Comparison of ENCODE assay signal across 12 cellular contexts in the genomic region with DNA sequence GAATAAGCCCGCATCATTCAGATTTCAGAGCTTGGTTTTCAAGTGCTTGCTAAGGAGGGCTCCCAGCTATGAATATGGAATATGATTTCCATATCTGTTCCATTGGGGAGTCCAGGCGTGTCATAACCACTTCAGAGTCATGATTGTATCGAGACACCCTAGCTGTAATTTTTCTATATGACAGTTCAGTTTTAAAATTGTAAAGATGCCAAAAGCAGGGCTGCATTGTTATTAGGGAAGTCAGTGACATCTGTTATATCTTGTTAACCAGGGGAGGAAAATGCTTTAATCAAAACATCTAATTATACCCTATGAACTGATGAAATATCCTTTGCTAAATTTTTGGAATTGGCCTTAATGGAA.
"Had no signal": no experiment of that assay in that cellular context is flagged by ENCODE, and none has a peak within 500 bp of the region (broad histone marks: within the 10 kb centered on the region; RNA-seq: fewer than 3 reads in every experiment).

No MANE protein-coding gene starts in this region.

- ATAC-seq: foreskin keratinocyte; left lung; natural killer cell treated with Interleukin-12 subunit alpha and Interleukin-12 subunit beta and Interleukin-15 and Interleukin-18, amount 100 ng/mL, for 72 hours; right cardiac atrium; stimulated activated memory B cell treated with anti-CD40 and anti-IgM and Interleukin-4, amounts not matched to agents 10 μg/mL and 1 μg/mL and 100 μg/mL, for 72 hours had no signal

- H3K36me3 ChIP-seq: heart right ventricle, left lung, transverse colon had no signal

- H3K9me3 ChIP-seq: heart right ventricle, left lung, transverse colon had no signal

- DNase-seq: activated B cell treated with CpG ODN at 0.5 μM for 24 hours; activated CD4-positive, alpha-beta T cell treated with anti-CD3 and anti-CD28 coated beads, Interleukin-2, amount 10 ng/mL, durations not matched to agents 24 days and 14 days; activated naive CD4-positive, alpha-beta T cell treated with anti-CD3 and anti-CD28 coated beads, Interleukin-2, amount 10 ng/mL, durations not matched to agents 7 days and 5 days; foreskin keratinocyte; heart right ventricle; left lung; occipital lobe; right cardiac atrium; small intestine; transverse colon had no signal

- H3K4me3 ChIP-seq: heart right ventricle, left lung, transverse colon had no signal

- H3K27ac ChIP-seq: foreskin keratinocyte, left lung, transverse colon had no signal
